Comparison of ENCODE assay signal across 23 cellular contexts in genomic region chr1:25913166-25913565, GRCh38. TPM values are rescaled to one million over a fixed set of nuclear protein-coding genes. Genes with fewer than 3 reads are reported as not detected.
"Had no signal": no experiment of that assay in that cellular context is flagged by ENCODE, and none has a peak within 500 bp of the region (broad histone marks: within the 10 kb centered on the region; RNA-seq: fewer than 3 reads in every experiment).

No MANE protein-coding gene starts in this region.

- H3K27ac ChIP-seq: ovary, right atrium auricular region, right lobe of liver, stomach, testis, thyroid gland, transverse colon, upper lobe of right lung had no signal

- H3K36me3 ChIP-seq: left ventricle myocardium inferior, ovary, right atrium auricular region, right lobe of liver, stomach, thyroid gland, transverse colon, upper lobe of right lung had no signal

- H3K4me3 ChIP-seq: left ventricle myocardium inferior, lung, mucosa of descending colon, ovary, right atrium auricular region, right lobe of liver, stomach, testis, thyroid gland, transverse colon, upper lobe of right lung had no signal

- H3K4me1 ChIP-seq: right atrium auricular region, right lobe of liver, stomach, testis, thyroid gland, upper lobe of right lung had no signal

- H3K9me3 ChIP-seq: left ventricle myocardium inferior, mucosa of descending colon, ovary, right atrium auricular region, right lobe of liver, stomach, testis, thyroid gland, transverse colon, upper lobe of right lung had no signal

- ATAC-seq: mucosa of descending colon; naive thymus-derived CD8-positive, alpha-beta T cell; right lobe of liver; stimulated activated naive B cell treated with anti-CD40 and anti-IgM and Interleukin-4, amounts not matched to agents 10 μg/mL and 1 μg/mL and 100 μg/mL, for 72 hours; stimulated activated naive CD8-positive, alpha-beta T cell treated with anti-CD3 and anti-CD28 coated beads, Interleukin-15, Interleukin-2, amounts not matched to agents 100 U/mL and 50 U/mL, for 24 hours had no signal

- H3K27me3 ChIP-seq: ovary, right atrium auricular region, right lobe of liver, stomach, testis, thyroid gland, transverse colon, upper lobe of right lung had no signal

- DNase-seq: hypothalamus; immature natural killer cell; left ventricle myocardium inferior; midbrain; mucosa of descending colon; naive thymus-derived CD8-positive, alpha-beta T cell; nucleus accumbens; ovary; right lobe of liver; stimulated activated CD4-positive, alpha-beta T cell treated with anti-CD3 and anti-CD28 coated beads, Interleukin-12 subunit alpha, Interleukin-12 subunit beta, amount 100 ng/mL, for 4 hours; stimulated activated CD4-positive, alpha-beta T cell treated with anti-CD3 and anti-CD28 coated beads, Interleukin-15, amount 100 ng/mL, for 24 hours; stimulated activated CD4-positive, alpha-beta T cell treated with anti-CD3 and anti-CD28 coated beads, Interleukin-2, amount 100 ng/mL, for 24 hours; stimulated activated CD4-positive, alpha-beta T cell treated with anti-CD3 and anti-CD28 coated beads, Interleukin-4, amount 100 ng/mL, for 1 hour; stimulated activated naive B cell treated with anti-CD40 and anti-IgM and Interleukin-4, amounts not matched to agents 10 μg/mL and 1 μg/mL and 100 μg/mL, for 72 hours; stimulated activated naive CD8-positive, alpha-beta T cell treated with anti-CD3 and anti-CD28 coated beads, Interleukin-15, Interleukin-2, amounts not matched to agents 100 U/mL and 50 U/mL, for 24 hours; stomach; testis; thyroid gland; transverse colon; upper lobe of right lung had no signal

RNA-seq across cellular contexts. Expression of gene AUNIP, which starts 53.9 kb away (rescaled TPM):
- total RNA-seq: left ventricle myocardium inferior; mesenteric fat pad; naive thymus-derived CD8-positive, alpha-beta T cell; right atrium auricular region; thyroid gland; upper lobe of right lung had no signal
- polyA plus RNA-seq: naive thymus-derived CD8-positive, alpha-beta T cell had no signal
